ENCODE assay signal across 21 cellular contexts in genomic region chr15:46409879-46410278, GRCh38.
DNase-seq lines count a peak whose midpoint lies in the region; ATAC-seq and TF ChIP-seq lines count a peak whose summit lies in the region.
"Had no signal": no experiment of that assay in that cellular context is flagged by ENCODE, and none has a peak within 500 bp of the region (broad histone marks: within the 10 kb centered on the region; RNA-seq: fewer than 3 reads in every experiment).

No MANE protein-coding gene starts in this region.

- peak; percentile 5 for DNase-seq in NCI-H345 treated with DMSO at 0.1 percent for 48 hours (lab: John Stamatoyannopoulos, UW; ENCODE audit: unreplicated experiment)
- peak; percentile 20 for DNase-seq in fibroblast of mammary gland (ENCODE audit: low read depth)
- no peak for DNase-seq in activated CD4-positive, CD25-positive, alpha-beta regulatory T cell treated with anti-CD3 and anti-CD28 coated beads, Interleukin-2, amount 50 U/mL, for 72 hours
- no peak for DNase-seq in GM20000 (ENCODE audit: low spot score)
- DNase-seq: AML-193; CD4-positive, alpha-beta T cell; DMS53; EL; H9; NCI-H1048; NCI-H1436; NCI-H2029 treated with DMSO at 0.1 percent for 48 hours; NCI-H524 treated with DMSO at 0.1 percent for 48 hours; Right ventricle myocardium superior; SW 1271; T-helper 2 cell had no signal

- no peaks in the 10 kb centered on the region for H3K9me3 ChIP-seq in HUES48 (ENCODE audit: control insufficient read depth, insufficient read depth, low read length)

- H3K27me3 ChIP-seq in HUES48 (ENCODE audit: control insufficient read depth, insufficient read depth, low read length), result no peaks in the 10 kb centered on the region

- ATAC-seq in GM21381 (IDR thresholded peaks at IDR 0.05; ENCODE audit: unreplicated experiment), result no peak
- no peak for ATAC-seq in GM18870 (IDR thresholded peaks at IDR 0.05; ENCODE audit: unreplicated experiment)
- ATAC-seq: GM12878 had no signal

- no peaks in the 10 kb centered on the region for H3K36me3 ChIP-seq in HUES48 (ENCODE audit: control insufficient read depth, insufficient read depth, low read length)

- peak overlapping the region; percentile 16 for H3K27ac ChIP-seq in HUES48 (ENCODE audit: low read depth, low read length)
- H3K27ac ChIP-seq: KMS-11 had no signal

- peaks cover 20% of the 10 kb centered on the region for H3K4me1 ChIP-seq in HUES48 (ENCODE audit: control insufficient read depth, insufficient read depth, low read length)

- H3K9ac ChIP-seq in HUES48 (ENCODE audit: low read depth, low read length), result no peak overlapping the region
- H3K9ac ChIP-seq: KMS-11 had no signal

- H3K4me3 ChIP-seq in HUES48 (ENCODE audit: low read depth, low read length), result no peak overlapping the region
- no peak overlapping the region for H3K4me3 ChIP-seq in fibroblast of mammary gland (ENCODE audit: control insufficient read depth, low read depth, low read length)
- H3K4me3 ChIP-seq: GM12878 had no signal

- TF ChIP-seq CTCF in fibroblast of mammary gland (conservative IDR thresholded peaks at IDR 0.05; ENCODE audit: control insufficient read depth, insufficient read depth, low read depth, low read length), result no peak
- no peak for TF ChIP-seq CTCF in GM20000 (IDR thresholded peaks at IDR 0.05; ENCODE audit: extremely low read depth, missing control alignments)

Comparison
In these comparisons a context has a peak if more than half of its experiments do, and no peak if none do; other contexts are left out.
1. DNase-seq: peak in NCI-H345 treated with DMSO at 0.1 percent for 48 hours (single experiment) and fibroblast of mammary gland (single experiment); none in activated CD4-positive, CD25-positive, alpha-beta regulatory T cell treated with anti-CD3 and anti-CD28 coated beads, Interleukin-2, amount 50 U/mL, for 72 hours (single experiment) and GM20000 (single experiment).